In genomic region chr17:48357727-48358126, GRCh38 we compare ENCODE assay signal across 20 cellular contexts.
DNase-seq lines count a peak whose midpoint lies in the region; ATAC-seq, FAIRE-seq and TF ChIP-seq lines count a peak whose summit lies in the region.
"Had no signal": no experiment of that assay in that cellular context is flagged by ENCODE, and none has a peak within 500 bp of the region (broad histone marks: within the 10 kb centered on the region; RNA-seq: fewer than 3 reads in every experiment).

No MANE protein-coding gene starts in this region.

- DNase-seq in A549 (ENCODE audit: low read depth in 1 of 2, low spot score in 1 of 2) (no peak), H54 (ENCODE audit: insufficient read length, low spot score) (no peak), myocyte (ENCODE audit: low read depth) (peak; percentile 11), NCI-H1092 treated with DMSO at 0.1 percent for 48 hours (lab: John Stamatoyannopoulos, UW) (no peak), DMS153 (lab: John Stamatoyannopoulos, UW) (no peak), aorta (no peak)
- DNase-seq: 8988T; BE2C; Caco-2; CD4-positive, alpha-beta T cell; DMS79; GDM1; H7; HFFc6 had no signal

- H3K79me2 ChIP-seq in OCI-LY3 (ENCODE audit: low read length): no peaks in the 10 kb centered on the region

- no peaks in the 10 kb centered on the region for H4K20me1 ChIP-seq in OCI-LY3 (ENCODE audit: insufficient read depth, low read length)

- FAIRE-seq in A549 (lab: Jason Lieb, UNC): peak; percentile 67
- peak; percentile 48 for FAIRE-seq in H54 (lab: Jason Lieb, UNC)
- FAIRE-seq: D721Med had no signal

- no peak for TF ChIP-seq POLR2A in A549 (IDR thresholded peaks at IDR 0.05; ENCODE audit: low read length)
- no peak for TF ChIP-seq POLR2A in H54 (IDR thresholded peaks at IDR 0.05; ENCODE audit: low read depth, low read length)

- intact Hi-C loops in aorta (cut with DNase I): no loop called here

- CTCF ChIA-PET in A549 (lab: Yijun Ruan, JAX): interaction anchor here (1.0 to 1.3 kb wide), 5 partner anchors 8 to 142 kb away, joined by 3 to 5 read pairs (median 4); no protein-coding TSS in a partner anchor

- H3K4me2 ChIP-seq in A549 (no peak overlapping the region), OCI-LY3 (ENCODE audit: low read length) (peak overlapping the region; percentile 29)
- H3K4me2 ChIP-seq: GM23338 had no signal

- H3K27me3 ChIP-seq in OCI-LY3 (ENCODE audit: low read depth, low read length): no peaks in the 10 kb centered on the region
- no peaks in the 10 kb centered on the region for H3K27me3 ChIP-seq in aorta (ENCODE audit: control insufficient read depth in 1 of 2, insufficient read depth in 2 of 2, low read length in 1 of 2)

- POLR2A ChIA-PET in A549 (lab: Yijun Ruan, JAX): no interaction called here

- no peak for TF ChIP-seq RAD21 in A549 (conservative IDR thresholded peaks at IDR 0.05 in 1 of 2, IDR thresholded peaks at IDR 0.05 in 1 of 2)

- H3K4me3 ChIP-seq in A549 (no peak overlapping the region), OCI-LY3 (ENCODE audit: low read length) (0 out of 2 replicates have a peak overlapping the region, but pooled peaks have one; percentile 0), aorta (ENCODE audit: low read length in 2 of 2) (no peak overlapping the region)
- H3K4me3 ChIP-seq: GM23338 had no signal

- H3K9me3 ChIP-seq in A549 (no peaks in the 10 kb centered on the region), OCI-LY3 (ENCODE audit: insufficient read depth, low read length) (no peaks in the 10 kb centered on the region), aorta (ENCODE audit: control insufficient read depth, low read length) (no peaks in the 10 kb centered on the region)
- H3K9me3 ChIP-seq: BE2C, Caco-2 had no signal

- ATAC-seq in A549 (no peak), aorta (ENCODE audit: low FRiP score) (no peak), HG03045 (IDR thresholded peaks at IDR 0.05; ENCODE audit: unreplicated experiment) (no peak)
- ATAC-seq: GM23338, HCT116 had no signal

- no peak for TF ChIP-seq EP300 in A549 (IDR thresholded peaks at IDR 0.05)

- no peaks in the 10 kb centered on the region for H3K36me3 ChIP-seq in OCI-LY3 (replicated peaks; ENCODE audit: low read depth, low read length)
- H3K36me3 ChIP-seq in aorta (ENCODE audit: control insufficient read depth in 1 of 2, insufficient read depth in 2 of 2, low read length in 1 of 2): no peaks in the 10 kb centered on the region
- H3K36me3 ChIP-seq: BE2C had no signal

- H3K4me1 ChIP-seq in A549 (no peaks in the 10 kb centered on the region), OCI-LY3 (ENCODE audit: low read length) (peaks cover 38% of the 10 kb centered on the region), aorta (ENCODE audit: control insufficient read depth in 1 of 2, insufficient read depth in 2 of 2, low read length in 2 of 2) (no peaks in the 10 kb centered on the region)
- H3K4me1 ChIP-seq: BE2C, Caco-2 had no signal

- H3K27ac ChIP-seq in A549 (no peak overlapping the region), OCI-LY3 (ENCODE audit: low read length) (peak overlapping the region; percentile 77), aorta (ENCODE audit: low read depth in 1 of 2, low read length in 2 of 2) (no peak overlapping the region)
- H3K27ac ChIP-seq: C4-2B had no signal

- H2AFZ ChIP-seq in OCI-LY3 (ENCODE audit: low read depth, low read length): no peak overlapping the region
- H2AFZ ChIP-seq: GM23338 had no signal

- TF ChIP-seq CTCF in A549 (IDR thresholded peaks at IDR 0.05) (no peak), OCI-LY3 (IDR thresholded peaks at IDR 0.05; ENCODE audit: low read depth, low read length) (no peak)

- H3K9ac ChIP-seq in OCI-LY3 (ENCODE audit: low read length): peak overlapping the region; percentile 16; the same call in 1 of the 2 replicates

TF ChIP-seq in A549, 52 proteins besides CTCF, POLR2A, EP300 and RAD21:
- no peak for TF ChIP-seq HOXA7 (CRISPR knock-in tag; IDR thresholded peaks at IDR 0.05)
- TF ChIP-seq CEBPB (IDR thresholded peaks at IDR 0.05): no peak
- TF ChIP-seq RCOR1 (IDR thresholded peaks at IDR 0.05; ENCODE audit: low read depth, low read length): no peak
- no peak for TF ChIP-seq NR3C1 (IDR thresholded peaks at IDR 0.05)
- no peak for TF ChIP-seq ZC3H11A (IDR thresholded peaks at IDR 0.05)
- TF ChIP-seq EHF (CRISPR knock-in tag; IDR thresholded peaks at IDR 0.05): no peak
- TF ChIP-seq E2F6 (IDR thresholded peaks at IDR 0.05; ENCODE audit: borderline replicate concordance, low read depth): no peak
- no peak for TF ChIP-seq GATA3 (IDR thresholded peaks at IDR 0.05; ENCODE audit: borderline replicate concordance)
- no peak for TF ChIP-seq MAFK (IDR thresholded peaks at IDR 0.05; ENCODE audit: partially characterized antibody)
- TF ChIP-seq TFCP2L1 (CRISPR knock-in tag; IDR thresholded peaks at IDR 0.05): no peak
- no peak for TF ChIP-seq FOXS1 (CRISPR knock-in tag; IDR thresholded peaks at IDR 0.05)
- no peak for TF ChIP-seq JUN (IDR thresholded peaks at IDR 0.05)
- no peak for TF ChIP-seq ESRRA (IDR thresholded peaks at IDR 0.05; ENCODE audit: borderline replicate concordance, low read length)
- no peak for TF ChIP-seq FOSB (CRISPR knock-in tag; IDR thresholded peaks at IDR 0.05)
- TF ChIP-seq HMGXB4 (CRISPR knock-in tag; IDR thresholded peaks at IDR 0.05; ENCODE audit: borderline replicate concordance): no peak
